11 cellular contexts compared by ENCODE assay signal in genomic region chr1:12088607-12089006, GRCh38. TPM values are rescaled to one million over a fixed set of nuclear protein-coding genes. Genes with fewer than 3 reads are reported as not detected.
A peak's percentile ranks its signal among the peaks of the same experiment; 100 is the strongest.
DNase-seq lines count a peak whose midpoint lies in the region; ATAC-seq, FAIRE-seq and TF ChIP-seq lines count a peak whose summit lies in the region.
"Had no signal": no experiment of that assay in that cellular context is flagged by ENCODE, and none has a peak within 500 bp of the region (broad histone marks: within the 10 kb centered on the region; RNA-seq: fewer than 3 reads in every experiment).

No MANE protein-coding gene starts in this region.

- intact Hi-C loops in right lobe of liver (cut with DNase I): no loop called here
- intact Hi-C loops in HepG2 (cut with micrococcal nuclease; ENCODE audit: unreplicated experiment): no loop called here
- intact Hi-C loops in GM12878 (cut with micrococcal nuclease; ENCODE audit: unreplicated experiment): no loop called here
- intact Hi-C loops in transverse colon (cut with DNase I; ENCODE audit: low total_unique reads): no loop called here
- intact Hi-C loops in mammary epithelial cell (cut with micrococcal nuclease): no loop called here

- RAD21 ChIA-PET in GM12878 (lab: Charles Lee; ENCODE audit: unreplicated experiment): interaction anchor here (0.5 to 2.3 kb wide), 11 partner anchors 9 to 69 kb away, joined by 3 to 25 read pairs (median 7); partner anchors contain the start of gene MIIP

- ATAC-seq in right lobe of liver (peak in 3 of 4 donors; percentile 13 to 23 (median 18)), HepG2 (no peak), GM12878 (peak; percentile 17; the same call in 2 of the 3 replicates)
- ATAC-seq: A549 had no signal

- DNase-seq in right lobe of liver (no peak), HepG2 (ENCODE audit: low spot score) (no peak), GM12878 (ENCODE audit: low read depth, low spot score) (no peak), transverse colon (peak; percentile 34), mammary epithelial cell (no peak), NCI-H1105 (lab: John Stamatoyannopoulos, UW) (no peak), NCI-H2029 (lab: John Stamatoyannopoulos, UW) (no peak)
- peak; percentile 39 to 53 for DNase-seq in activated CD4-positive, alpha-beta T cell treated with anti-CD3 and anti-CD28 coated beads, Interleukin-2, amount 50 U/mL, for 48 hours
- DNase-seq: endodermal cell, testis had no signal

- H3K36me3 ChIP-seq in right lobe of liver (no peaks in the 10 kb centered on the region), HepG2 (replicated peaks in 1 of 2; ENCODE audit: control insufficient read depth in 1 of 2, insufficient read depth in 2 of 2, low read length in 2 of 2) (no peaks in the 10 kb centered on the region), GM12878 (ENCODE audit: control insufficient read depth in 2 of 2, insufficient read depth in 2 of 2, low read length in 1 of 2) (peaks cover 22 to 39% of the 10 kb centered on the region in 2 experiments), transverse colon (no peaks in the 10 kb centered on the region), mammary epithelial cell (ENCODE audit: insufficient read depth, low read length) (no peaks in the 10 kb centered on the region)

- H3K27me3 ChIP-seq in right lobe of liver: no peaks in the 10 kb centered on the region
- peaks cover 2 to 5% of the 10 kb centered on the region in 2 experiments; a peak in 2 of 5 replicates for H3K27me3 ChIP-seq in HepG2 (ENCODE audit: control insufficient read depth in 1 of 2, insufficient read depth in 2 of 2, low read length in 2 of 2)
- no peaks in the 10 kb centered on the region for H3K27me3 ChIP-seq in GM12878 (replicated peaks in 1 of 2; ENCODE audit: control insufficient read depth in 2 of 2, insufficient read depth in 2 of 2, low read length in 1 of 2)
- H3K27me3 ChIP-seq in transverse colon: no peaks in the 10 kb centered on the region
- no peaks in the 10 kb centered on the region for H3K27me3 ChIP-seq in mammary epithelial cell (ENCODE audit: insufficient read depth, low read length)
- H3K27me3 ChIP-seq: testis had no signal

- TF ChIP-seq CTCF in right lobe of liver (IDR thresholded peaks at IDR 0.05) (no peak), HepG2 (CRISPR knock-in tag; IDR thresholded peaks at IDR 0.05) (no peak), GM12878 (IDR thresholded peaks at IDR 0.05 in 2 of 3, conservative IDR thresholded peaks at IDR 0.05 in 1 of 3; ENCODE audit: control insufficient read depth in 2 of 3, extremely low read depth in 1 of 3, insufficient read depth in 1 of 3, low read depth in 3 of 3, low read length in 3 of 3) (no peak), transverse colon (IDR thresholded peaks at IDR 0.05) (no peak), mammary epithelial cell (conservative IDR thresholded peaks at IDR 0.05 in 1 of 2, IDR thresholded peaks at IDR 0.05 in 1 of 2; ENCODE audit: extremely low read depth in 1 of 2, insufficient read depth in 1 of 2, low read depth in 1 of 2, low read length in 2 of 2) (no peak)

- H3K9ac ChIP-seq in HepG2 (ENCODE audit: insufficient read depth, low read depth, low read length) (no peak overlapping the region), GM12878 (ENCODE audit: control insufficient read depth, insufficient read depth, low read length) (peak overlapping the region; percentile 39; the same call in 1 of the 2 replicates), mammary epithelial cell (ENCODE audit: insufficient read depth, low read length) (no peak overlapping the region)

- H3K9me3 ChIP-seq in right lobe of liver: no peaks in the 10 kb centered on the region
- H3K9me3 ChIP-seq in HepG2 (ENCODE audit: low read length): no peaks in the 10 kb centered on the region
- H3K9me3 ChIP-seq in GM12878 (replicated peaks; ENCODE audit: control insufficient read depth, insufficient read depth, low read length): no peaks in the 10 kb centered on the region; the same call in 2 of the 3 replicates
- H3K9me3 ChIP-seq in transverse colon: no peaks in the 10 kb centered on the region
- no peaks in the 10 kb centered on the region for H3K9me3 ChIP-seq in mammary epithelial cell (replicated peaks; ENCODE audit: insufficient read depth, low read length)
- H3K9me3 ChIP-seq: A549, testis had no signal

- CTCF ChIA-PET in HepG2 (lab: Yijun Ruan, JAX; ENCODE audit: low intra/inter-chr PET ratio, low total read pairs) (no interaction called here), GM12878 (lab: Yijun Ruan, JAX) (interaction anchor here (1.3 to 2.8 kb wide), 6 partner anchors 10 to 75 kb away, joined by 3 to 22 read pairs (median 8); no protein-coding TSS in a partner anchor), mammary epithelial cell (lab: Charles Lee; ENCODE audit: low non-redundant PET) (no interaction called here)

- 45% methylated on average over 2 of the region's 6 CpGs for WGBS in right lobe of liver (ENCODE audit: insufficient coverage, low coverage, low lambda C conversion rate, missing lambda C conversion rate)
- WGBS in HepG2 (ENCODE audit: low lambda C conversion rate): 22% methylated on average over 3 of the region's 6 CpGs
- 12% methylated on average over 6 of the region's 6 CpGs for WGBS in GM12878 (ENCODE audit: insufficient coverage, insufficient replicate concordance, low lambda C conversion rate, missing lambda C conversion rate)
- 63% methylated on average over 6 of the region's 6 CpGs; no CpG with 5 or more reads in 1 of the 2 donors for WGBS in transverse colon (ENCODE audit: low coverage in 1 of 2), 2 donors
- WGBS in mammary epithelial cell (ENCODE audit: low coverage, missing lambda C conversion rate): no CpG with 5 or more reads among the region's 6 CpGs

- no peaks in the 10 kb centered on the region for H4K20me1 ChIP-seq in HepG2 (ENCODE audit: insufficient read depth, low read length)
- H4K20me1 ChIP-seq in GM12878 (ENCODE audit: control insufficient read depth, insufficient read depth): no peaks in the 10 kb centered on the region
- no peaks in the 10 kb centered on the region for H4K20me1 ChIP-seq in mammary epithelial cell (ENCODE audit: insufficient read depth, low read length)

- SMC1A ChIA-PET in GM12878 (lab: Charles Lee; ENCODE audit: uncharacterized antibody, unreplicated experiment): interaction anchor here (0.6 to 2.5 kb wide), 13 partner anchors 10 to 84 kb away, joined by 3 to 13 read pairs (median 3); partner anchors contain the start of gene MIIP

- TF ChIP-seq RAD21 in HepG2 (CRISPR knock-in tag; IDR thresholded peaks at IDR 0.05) (no peak), GM12878 (IDR thresholded peaks at IDR 0.05; ENCODE audit: insufficient read depth, low read depth, low read length) (no peak)

- no peak for TF ChIP-seq EP300 in HepG2 (IDR thresholded peaks at IDR 0.05; ENCODE audit: low read depth in 2 of 2, low read length in 2 of 2)
- TF ChIP-seq EP300 in HepG2 (CRISPR knock-in tag; IDR thresholded peaks at IDR 0.05; ENCODE audit: borderline replicate concordance): no peak
- TF ChIP-seq EP300 in GM12878 (IDR thresholded peaks at IDR 0.05; ENCODE audit: borderline replicate concordance in 1 of 2, control insufficient read depth in 1 of 2, low read depth in 2 of 2, low read length in 2 of 2): no peak
- no peak for TF ChIP-seq EP300 in transverse colon (IDR thresholded peaks at IDR 0.05; ENCODE audit: low read depth)

- H3K4me2 ChIP-seq in HepG2 (ENCODE audit: low read depth, low read length): no peak overlapping the region
- H3K4me2 ChIP-seq in GM12878 (ENCODE audit: control insufficient read depth, insufficient read depth): peak overlapping the region; percentile 70
- no peak overlapping the region for H3K4me2 ChIP-seq in mammary epithelial cell (ENCODE audit: insufficient read depth, low read depth, low read length)
- H3K4me2 ChIP-seq: A549 had no signal

- BruUV-seq in HepG2 (replicated peaks; lab: Mats Ljungman, UMichigan) (no TSS peak), GM12878 (replicated peaks; lab: Mats Ljungman, UMichigan) (no TSS peak), mammary epithelial cell (replicated peaks; lab: Mats Ljungman, UMichigan) (no TSS peak)

- H2AFZ ChIP-seq in HepG2 (ENCODE audit: low read length) (no peak overlapping the region), GM12878 (ENCODE audit: control insufficient read depth, low read depth, low read length) (no peak overlapping the region), mammary epithelial cell (ENCODE audit: low read depth, low read length) (no peak overlapping the region)

- dilution Hi-C loops in mammary epithelial cell (cut with HindIII; ENCODE audit: low sequenced_read_pairs): loop anchor here (5.0 kb wide), 1 partner anchor 51 kb away; no protein-coding TSS in a partner anchor

- H3K4me1 ChIP-seq in right lobe of liver: no peaks in the 10 kb centered on the region
- no peaks in the 10 kb centered on the region for H3K4me1 ChIP-seq in HepG2 (ENCODE audit: insufficient read depth, low read length)
- peaks cover 22% of the 10 kb centered on the region for H3K4me1 ChIP-seq in GM12878 (ENCODE audit: control insufficient read depth, insufficient read depth, low read length)
- peaks cover 0 to 4% (median 0%) of the 10 kb centered on the region in 4 donors for H3K4me1 ChIP-seq in transverse colon
- no peaks in the 10 kb centered on the region for H3K4me1 ChIP-seq in mammary epithelial cell (ENCODE audit: insufficient read depth, low read length)
- H3K4me1 ChIP-seq: A549, testis had no signal

- FAIRE-seq in HepG2 (lab: Jason Lieb, UNC) (no peak), GM12878 (lab: Jason Lieb, UNC) (no peak)
- FAIRE-seq: A549 had no signal

- no peak for TF ChIP-seq POLR2A in right lobe of liver (IDR thresholded peaks at IDR 0.05)
- TF ChIP-seq POLR2A in HepG2 (IDR thresholded peaks at IDR 0.05; ENCODE audit: insufficient read depth in 1 of 2, low read depth in 2 of 2, low read length in 2 of 2): no peak
- TF ChIP-seq POLR2A in GM12878 (IDR thresholded peaks at IDR 0.05; ENCODE audit: low read depth, low read length): no peak
- no peak for TF ChIP-seq POLR2A in transverse colon (IDR thresholded peaks at IDR 0.05)

- H3K27ac ChIP-seq in right lobe of liver: no peak overlapping the region
- no peak overlapping the region for H3K27ac ChIP-seq in HepG2 (ENCODE audit: extremely low read length, insufficient read depth, low read length)
- peak overlapping the region; percentile 67 for H3K27ac ChIP-seq in GM12878 (ENCODE audit: control insufficient read depth, insufficient read depth)
- no peak overlapping the region for H3K27ac ChIP-seq in transverse colon
- no peak overlapping the region for H3K27ac ChIP-seq in mammary epithelial cell (ENCODE audit: insufficient read depth, low read depth, low read length)
- H3K27ac ChIP-seq: A549, testis had no signal

- in situ Hi-C loops in HepG2 (cut with HindIII; ENCODE audit: extremely low pct_ligation_motif_present, low pct_unique_long_range_greater_than_20kb) (no loop called here), GM12878 (cut with MboI) (no loop called here), transverse colon (cut with MboI; ENCODE audit: low pct_ligation_motif_present in 1 of 4, low pct_unique_long_range_greater_than_20kb in 1 of 4, low sequenced_read_pairs in 3 of 4) (no loop called here), mammary epithelial cell (cut with MboI; ENCODE audit: low sequenced_read_pairs in 2 of 2) (no loop called here)

- POLR2A ChIA-PET in HepG2 (lab: Yijun Ruan, JAX) (no interaction called here), GM12878 (lab: Charles Lee) (interaction anchor here (0.6 to 2.5 kb wide), 13 partner anchors 9 to 105 kb away, joined by 3 to 21 read pairs (median 5); partner anchors contain the start of gene MIIP)

- no peak overlapping the region for H3K4me3 ChIP-seq in right lobe of liver
- no peak overlapping the region for H3K4me3 ChIP-seq in HepG2 (replicated peaks in 1 of 3; ENCODE audit: insufficient read depth in 1 of 3, low read depth in 2 of 3, low read length in 3 of 3)
- no peak overlapping the region for H3K4me3 ChIP-seq in GM12878
- no peak overlapping the region for H3K4me3 ChIP-seq in transverse colon
- H3K4me3 ChIP-seq in mammary epithelial cell (replicated peaks in 1 of 3; ENCODE audit: insufficient read depth in 1 of 3, low read depth in 2 of 3, low read length in 3 of 3): no peak overlapping the region
- H3K4me3 ChIP-seq: A549, testis had no signal

- H3K79me2 ChIP-seq in HepG2 (ENCODE audit: insufficient read depth, low read length): no peaks in the 10 kb centered on the region
- peaks cover 78% of the 10 kb centered on the region for H3K79me2 ChIP-seq in GM12878 (ENCODE audit: control insufficient read depth, insufficient read depth, low read length)
- no peaks in the 10 kb centered on the region for H3K79me2 ChIP-seq in mammary epithelial cell (ENCODE audit: insufficient read depth, low read length)

RNA-seq across cellular contexts. Expression of gene TNFRSF8, which starts 25.5 kb away (rescaled TPM):
- under 1 TPM in 5 of 6 experiments, not detected in 1; 0.12 to 0.29 (median 0.19) TPM for total RNA-seq in right lobe of liver
- total RNA-seq in HepG2 (2016; rRNA removed; fragmentation: Illumina TruSeq; extraction: Trizol): not detected in 2 replicates
- total RNA-seq in HepG2 (2016; cell fraction: cytosol; rRNA removed; fragmentation: Illumina TruSeq; extraction: Trizol; ENCODE audit: low read depth): not detected in 2 replicates
- total RNA-seq in HepG2 (2016; cell fraction: insoluble cytoplasmic fraction; rRNA removed; fragmentation: Illumina TruSeq; extraction: Trizol): not detected in 2 replicates
- not detected in 2 replicates for total RNA-seq in HepG2 (2016; cell fraction: membrane; rRNA removed; fragmentation: Illumina TruSeq; extraction: Trizol)
- total RNA-seq in HepG2 (2016; cell fraction: nucleus; rRNA removed; fragmentation: Illumina TruSeq; extraction: Trizol): not detected in 2 replicates
- polyA plus RNA-seq in HepG2 (2011; rRNA removed): not detected in 2 replicates
- not detected in 2 replicates for polyA plus RNA-seq in HepG2 (2011; cell fraction: cytosol; rRNA removed)
- not detected in 2 replicates for polyA plus RNA-seq in HepG2 (2011; cell fraction: nucleus; rRNA removed)
- polyA plus RNA-seq in HepG2 (2012): not detected in 2 replicates
- polyA plus RNA-seq in HepG2 (2016; cell fraction: cytosol; fragmentation: Illumina TruSeq; extraction: Trizol; ENCODE audit: low read depth): not detected in 2 replicates
- not detected in 2 replicates for polyA plus RNA-seq in HepG2 (2016; cell fraction: insoluble cytoplasmic fraction; fragmentation: Illumina TruSeq; extraction: Trizol; ENCODE audit: low read depth)
- not detected in 2 replicates for polyA plus RNA-seq in HepG2 (2016; cell fraction: membrane; fragmentation: Illumina TruSeq; extraction: Trizol; ENCODE audit: low read depth)
- polyA plus RNA-seq in HepG2 (2016; cell fraction: nucleus; fragmentation: Illumina TruSeq; extraction: Trizol; ENCODE audit: insufficient read depth, low read depth): not detected in 2 replicates
- polyA minus RNA-seq in HepG2 (2011; rRNA and poly(A)+ RNA removed; ENCODE audit: low replicate concordance): 0.30 TPM in 1 of 2 replicates, not detected in the other
- polyA minus RNA-seq in HepG2 (2011; cell fraction: cytosol; rRNA and poly(A)+ RNA removed): not detected in 2 replicates
- polyA minus RNA-seq in HepG2 (2011; cell fraction: nucleus; rRNA and poly(A)+ RNA removed): not detected in 2 replicates
- 152 and 169 TPM in 2 replicates for total RNA-seq in GM12878 (2013; cell fraction: nucleolus; rRNA removed)
- total RNA-seq in GM12878 (2014; rRNA removed): 59.6 and 71.1 TPM in 2 replicates
- 32.8 and 40.6 TPM in 2 replicates for total RNA-seq in GM12878 (2014; rRNA removed; fragmentation: Illumina TruSeq; extraction: Trizol)
- total RNA-seq in GM12878 (2021): 114 and 115 TPM in 2 replicates
- polyA plus RNA-seq in GM12878 (2011; ENCODE audit: low read depth): 15.7 TPM
- 18.2 and 40.5 TPM in 2 replicates for polyA plus RNA-seq in GM12878 (2011; rRNA removed)
- polyA plus RNA-seq in GM12878 (2011; cell fraction: cytosol; rRNA removed): 58.2 and 63.2 TPM in 2 replicates
- 60.0 and 69.8 TPM in 2 replicates for polyA plus RNA-seq in GM12878 (2011; cell fraction: nucleus; rRNA removed)
- polyA plus RNA-seq in GM12878 (2012): 37.2 and 56.8 TPM in 2 replicates
- 12.4 and 49.6 TPM in 2 replicates for polyA plus RNA-seq in GM12878 (2014; fragmentation: Illumina TruSeq; extraction: Trizol)
- polyA plus RNA-seq in GM12878 (2014; fragmentation: Nextera tagmentation; extraction: Ambion mirVana): 10 to 100 TPM in 1 of 2 experiments, 1 to 10 TPM in 1; 9.8 to 32.0 TPM
- 68.0 and 85.0 TPM in 2 replicates for polyA plus RNA-seq in GM12878 (2014; rRNA removed)
- polyA plus RNA-seq in GM12878 (2016; fragmentation: Nextera tagmentation; extraction: Ambion mirVana): 10 to 100 TPM; 69.7 to 71.9 TPM
- polyA minus RNA-seq in GM12878 (2011; rRNA and poly(A)+ RNA removed): 33.1 and 63.8 TPM in 2 replicates
- polyA minus RNA-seq in GM12878 (2011; cell fraction: cytosol; rRNA and poly(A)+ RNA removed): 32.3 and 32.7 TPM in 2 replicates
- 25.4 and 41.4 TPM in 2 replicates for polyA minus RNA-seq in GM12878 (2011; cell fraction: nucleus; rRNA and poly(A)+ RNA removed)
- under 1 TPM in 1 of 4 donors, not detected in 3; 0.16 TPM for total RNA-seq in transverse colon
- not detected for total RNA-seq in mammary epithelial cell
- polyA plus RNA-seq in mammary epithelial cell: 0.08 TPM
- not detected for polyA minus RNA-seq in mammary epithelial cell

Comparison
In these comparisons a context has a peak if more than half of its experiments do, and no peak if none do; other contexts are left out.
1. DNase-seq: peak in activated CD4-positive, alpha-beta T cell treated with anti-CD3 and anti-CD28 coated beads, Interleukin-2, amount 50 U/mL, for 48 hours (2 of 2) and transverse colon (single experiment); none in right lobe of liver (0 of 3), HepG2 (single experiment), GM12878 (single experiment), mammary epithelial cell (single experiment), NCI-H1105 (single experiment) and NCI-H2029 (single experiment).
2. RNA of gene TNFRSF8, which starts 25.5 kb away (total RNA-seq): 32.8 to 169 TPM in GM12878; 0.12 to 0.29 TPM in right lobe of liver, not detected in mammary epithelial cell, not detected in HepG2 and 0.16 TPM in transverse colon; every median in the first group is over 10 times any median in the second.